ENCODE assay signal across 7 cellular contexts in genomic region chr2:63993130-63993584, GRCh38. TPM values are rescaled to one million over a fixed set of nuclear protein-coding genes. Genes with fewer than 3 reads are reported as not detected.
DNase-seq lines count a peak whose midpoint lies in the region; TF ChIP-seq lines count a peak whose summit lies in the region.
"Not testable (repeated sequence)": the region's sequence is repeated elsewhere in the genome, so short reads cannot be mapped to it uniquely, and the experiment has no call there.

No MANE protein-coding gene starts in this region.

- H4K5ac ChIP-seq in mesendoderm (ENCODE audit: low read length): not testable (repeated sequence)

- not testable (repeated sequence) for H4K12ac ChIP-seq in trophoblast cell (ENCODE audit: low read depth, low read length)

- H3K9ac ChIP-seq in endodermal cell (ENCODE audit: extremely low read depth, low read length, poor library complexity, severe bottlenecking); mesendoderm (ENCODE audit: low read length); trophoblast cell (ENCODE audit: low read length): not testable (repeated sequence)

- not testable (repeated sequence) for H3K23ac ChIP-seq in mesendoderm (ENCODE audit: low read length); trophoblast cell (ENCODE audit: low read length)

- peak overlapping the region; percentile 14 for H3K27ac Mint-ChIP-seq in endodermal cell

- H3K4me3 ChIP-seq in SJCRH30; mesendoderm (ENCODE audit: low read length); trophoblast cell (ENCODE audit: low read depth, low read length): not testable (repeated sequence)
- H3K4me3 ChIP-seq in endodermal cell (ENCODE audit: low read length): peak overlapping the region; percentile 33

- H3K9me3 Mint-ChIP-seq in endodermal cell: peaks cover 70% of the 10 kb centered on the region

- not testable (repeated sequence) for H2BK12ac ChIP-seq in trophoblast cell (ENCODE audit: low read length)

- not testable (repeated sequence) for H4K91ac ChIP-seq in trophoblast cell (ENCODE audit: low read depth, low read length)

- H3K4me1 ChIP-seq in SJCRH30; endodermal cell (ENCODE audit: control insufficient read depth, insufficient read depth, low read length); mesendoderm (ENCODE audit: control insufficient read depth, low read depth, low read length); trophoblast cell (ENCODE audit: control insufficient read depth in 1 of 2, insufficient read depth in 2 of 2, low read length in 2 of 2): not testable (repeated sequence)

- not testable (repeated sequence) for H3K79me2 ChIP-seq in mesendoderm (ENCODE audit: control insufficient read depth, insufficient read depth, low read length); trophoblast cell (ENCODE audit: control insufficient read depth, insufficient read depth, low read length, poor library complexity)

- H2AFZ ChIP-seq in trophoblast cell (ENCODE audit: insufficient read depth, low read length, poor library complexity): not testable (repeated sequence)

- not testable (repeated sequence) for H3K4ac ChIP-seq in mesendoderm (ENCODE audit: low read depth, low read length); trophoblast cell (ENCODE audit: low read depth, low read length)

- not testable (repeated sequence) for H3K18ac ChIP-seq in mesendoderm (ENCODE audit: low read length); trophoblast cell (ENCODE audit: low read length)

- not testable (repeated sequence) for H2AK5ac ChIP-seq in mesendoderm (ENCODE audit: low read length); trophoblast cell (ENCODE audit: low read length)

- peak; percentile 73 for DNase-seq in ELF-1 (ENCODE audit: low read depth, low spot score)
- peak; percentile 18 to 42 for DNase-seq in SJCRH30
- DNase-seq in astrocyte of the hippocampus (ENCODE audit: low read depth, low spot score): peak; percentile 63
- DNase-seq in endodermal cell: not testable (repeated sequence)
- DNase-seq in kidney tubule cell (ENCODE audit: low spot score): peak; percentile 10
- peak; percentile 67 for DNase-seq in mesendoderm
- peak; percentile 79 to 83 for DNase-seq in trophoblast cell

- 75 to 93% methylated on average over 8 to 9 of the region's 9 CpGs for WGBS in endodermal cell (ENCODE audit: insufficient coverage in 1 of 2, insufficient read length in 1 of 2), 2 experiments
- WGBS in mesendoderm (ENCODE audit: extremely low coverage, insufficient coverage, low lambda C conversion rate): no CpG with 5 or more reads among the region's 9 CpGs
- no CpG with 5 or more reads among the region's 9 CpGs for WGBS in trophoblast cell (ENCODE audit: extremely low coverage, insufficient coverage, insufficient read length)

- TF ChIP-seq CTCF in endodermal cell (conservative IDR thresholded peaks at IDR 0.05): not testable (repeated sequence)

- H3K4me3 Mint-ChIP-seq in endodermal cell: not testable (repeated sequence)

- peaks cover 26% of the 10 kb centered on the region; the same call in 1 of the 2 replicates for H3K9me3 ChIP-seq in SJCRH30 (replicated peaks)
- peaks cover 70% of the 10 kb centered on the region for H3K9me3 ChIP-seq in endodermal cell (ENCODE audit: control insufficient read depth, low read length)
- not testable (repeated sequence) for H3K9me3 ChIP-seq in trophoblast cell (ENCODE audit: insufficient read depth, low read depth, low read length)

- H3K79me1 ChIP-seq in mesendoderm (ENCODE audit: low read length); trophoblast cell (ENCODE audit: low read length): not testable (repeated sequence)

- H2BK15ac ChIP-seq in mesendoderm (replicated peaks; ENCODE audit: low read depth): not testable (repeated sequence)

- H4K8ac ChIP-seq in mesendoderm (ENCODE audit: low read depth, low read length); trophoblast cell (ENCODE audit: low read depth, low read length): not testable (repeated sequence)

- H3K4me2 ChIP-seq in mesendoderm (ENCODE audit: low read length); trophoblast cell (ENCODE audit: low read length): not testable (repeated sequence)

- not testable (repeated sequence) for H3K56ac ChIP-seq in mesendoderm (ENCODE audit: low read length)

- not testable (repeated sequence) for H2BK5ac ChIP-seq in mesendoderm (ENCODE audit: low read length); trophoblast cell (ENCODE audit: low read depth, low read length, poor library complexity)

- H3K27ac ChIP-seq in SJCRH30 (peak overlapping the region; percentile 42), trophoblast cell (ENCODE audit: low read depth, low read length) (peak overlapping the region; percentile 74)
- H3K27ac ChIP-seq in endodermal cell (ENCODE audit: low read depth, low read length); mesendoderm (ENCODE audit: low read depth, low read length): not testable (repeated sequence)

- not testable (repeated sequence) for H2BK120ac ChIP-seq in mesendoderm (ENCODE audit: low read depth, low read length); trophoblast cell (ENCODE audit: insufficient read depth, low read length, poor library complexity)

- not testable (repeated sequence) for H3K36me3 ChIP-seq in SJCRH30; mesendoderm (ENCODE audit: control insufficient read depth, insufficient read depth, low read length); trophoblast cell (ENCODE audit: control insufficient read depth in 1 of 2, insufficient read depth in 2 of 2, low read length in 2 of 2)
- H3K36me3 ChIP-seq in endodermal cell (ENCODE audit: control insufficient read depth, insufficient read depth, low read length): peaks cover 12% of the 10 kb centered on the region

- peaks cover 79% of the 10 kb centered on the region for H3K36me3 Mint-ChIP-seq in endodermal cell (ENCODE audit: low read depth)

- not testable (repeated sequence) for H3K4me1 Mint-ChIP-seq in endodermal cell

- not testable (repeated sequence) for H3K27me3 Mint-ChIP-seq in endodermal cell (ENCODE audit: insufficient read depth)

- not testable (repeated sequence) for H3K27me3 ChIP-seq in SJCRH30; endodermal cell (ENCODE audit: control insufficient read depth, insufficient read depth, low read length, poor library complexity, severe bottlenecking); mesendoderm (ENCODE audit: insufficient read depth, low read length, poor library complexity); trophoblast cell (ENCODE audit: insufficient read depth, low read length)

- H3K14ac ChIP-seq in trophoblast cell (ENCODE audit: low read length): not testable (repeated sequence)

RNA-seq across cellular contexts. Expression of gene VPS54, which starts 26.1 kb away (rescaled TPM):
- 41.0 and 48.4 TPM in 2 replicates for total RNA-seq in SJCRH30 (2014; rRNA removed; shearing (Covaris generic))
- total RNA-seq in endodermal cell: 10 to 100 TPM; 18.4 to 25.7 TPM
- 31.5 TPM for polyA plus RNA-seq in endodermal cell (2013, experiment 1 of 2)
- polyA plus RNA-seq in endodermal cell (2013, experiment 2 of 2): 30.0 TPM
- 6.7 TPM for polyA plus RNA-seq in mesendoderm (2013, experiment 1 of 2)
- polyA plus RNA-seq in mesendoderm (2013, experiment 2 of 2): 7.0 TPM
- 14.6 and 15.9 TPM in 2 replicates for polyA plus RNA-seq in trophoblast cell (2013)
